ENCODE assay signal across 8 cellular contexts in the genomic region with DNA sequence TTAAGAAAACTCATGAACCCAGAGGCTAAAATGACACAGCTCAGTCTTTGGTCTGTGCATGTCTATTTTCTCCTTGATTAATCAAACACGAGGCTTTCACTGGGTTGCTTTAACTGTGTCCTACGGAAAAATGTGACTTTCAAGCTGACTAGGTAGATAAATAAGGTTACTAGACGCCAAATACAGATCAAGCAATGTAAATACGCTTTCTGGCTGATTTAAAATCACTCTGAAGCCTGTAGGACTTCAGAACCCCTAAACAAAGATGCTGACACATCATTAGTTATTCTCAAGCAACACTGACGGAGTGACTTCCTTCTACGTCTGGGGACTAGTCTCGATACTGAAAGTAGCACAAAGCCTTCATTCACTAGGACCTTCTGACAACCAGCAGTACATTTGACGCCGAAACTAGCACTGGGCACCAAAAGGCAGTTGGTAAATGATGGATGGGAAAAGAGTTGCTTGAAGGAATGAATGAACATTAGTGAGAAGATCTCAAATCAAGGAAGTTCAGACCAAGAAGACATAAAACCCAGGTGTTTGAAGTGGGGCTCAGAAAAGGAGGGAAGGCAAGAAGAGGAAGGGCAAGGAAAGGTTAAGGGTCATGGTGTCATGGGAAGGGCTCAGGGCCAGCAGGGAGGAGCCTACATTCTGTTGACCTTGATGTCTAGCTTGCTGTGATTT.
DNase-seq lines count a peak whose midpoint lies in the region; ATAC-seq and TF ChIP-seq lines count a peak whose summit lies in the region.

No MANE protein-coding gene starts in this region.

- WGBS in GM23248 (ENCODE audit: low coverage in 1 of 2, low lambda C conversion rate in 2 of 2, missing lambda C conversion rate in 2 of 2), 2 experiments = 71 to 72% methylated on average over 9 of the region's 9 CpGs

- no peaks in the 10 kb centered on the region for H3K79me2 ChIP-seq in GM23248 (ENCODE audit: insufficient read depth)

- in situ Hi-C loops in GM23248 (cut with MboI) = no loop called here

- no peaks in the 10 kb centered on the region for H3K4me1 ChIP-seq in GM23248 (ENCODE audit: insufficient read depth)

- H3K4me1 Mint-ChIP-seq in CD4-positive, alpha-beta T cell (ENCODE audit: low read depth) = peaks cover 17% of the 10 kb centered on the region
- H3K4me1 Mint-ChIP-seq in activated naive CD8-positive, alpha-beta T cell treated with anti-CD3 and anti-CD28 coated beads for 36 hours = peaks cover 12% of the 10 kb centered on the region
- peaks cover 10 to 13% of the 10 kb centered on the region in 2 donors for H3K4me1 Mint-ChIP-seq in natural killer cell treated with Interleukin-12 subunit alpha and Interleukin-12 subunit beta and Interleukin-15 and Interleukin-18, amount 100 ng/mL, for 72 hours (ENCODE audit: low read depth in 2 of 2)

- no peaks in the 10 kb centered on the region for H3K27me3 ChIP-seq in CD4-positive, alpha-beta T cell (ENCODE audit: control insufficient read depth, insufficient read depth, low read length)
- H3K27me3 ChIP-seq in GM23248 (replicated peaks; ENCODE audit: insufficient read depth) (no peaks in the 10 kb centered on the region), H7 (ENCODE audit: control insufficient read depth, insufficient read depth, low read length) (no peaks in the 10 kb centered on the region)

- H3K9me3 Mint-ChIP-seq in CD4-positive, alpha-beta T cell = no peaks in the 10 kb centered on the region
- H3K9me3 Mint-ChIP-seq in activated naive CD8-positive, alpha-beta T cell treated with anti-CD3 and anti-CD28 coated beads for 36 hours = no peaks in the 10 kb centered on the region
- H3K9me3 Mint-ChIP-seq in natural killer cell treated with Interleukin-12 subunit alpha and Interleukin-12 subunit beta and Interleukin-15 and Interleukin-18, amount 100 ng/mL, for 72 hours = peaks cover 3% of the 10 kb centered on the region

- H3K27ac Mint-ChIP-seq in CD4-positive, alpha-beta T cell = peak overlapping the region; percentile 84
- H3K27ac Mint-ChIP-seq in activated naive CD8-positive, alpha-beta T cell treated with anti-CD3 and anti-CD28 coated beads for 36 hours = peak overlapping the region; percentile 79
- peak overlapping the region; percentile 71 to 81 for H3K27ac Mint-ChIP-seq in natural killer cell treated with Interleukin-12 subunit alpha and Interleukin-12 subunit beta and Interleukin-15 and Interleukin-18, amount 100 ng/mL, for 72 hours

- no peaks in the 10 kb centered on the region for H3K9me3 ChIP-seq in CD4-positive, alpha-beta T cell (ENCODE audit: control insufficient read depth, low read length)
- H3K9me3 ChIP-seq in GM23248 (ENCODE audit: low read depth) = no peaks in the 10 kb centered on the region

- H3K4me3 ChIP-seq in GM23248 (no peak overlapping the region), H7 (ENCODE audit: insufficient read depth, low read depth, low read length) (no peak overlapping the region)

- CTCF ChIA-PET in CD4-positive, alpha-beta T cell (lab: Charles Lee) = interaction anchor here (0.5 kb wide), 1 partner anchor 10 kb away, joined by 3 read pairs; no protein-coding TSS in a partner anchor

- POLR2A ChIA-PET in CD4-positive, alpha-beta T cell (lab: Charles Lee) = interaction anchor here (0.7 to 5.7 kb wide), 5 partner anchors 15 to 73 kb away, joined by 3 to 55 read pairs (median 6); partner anchors contain the start of gene CDV3

- no peaks in the 10 kb centered on the region for H3F3A ChIP-seq in GM23248 (ENCODE audit: insufficient read depth)

- H3K9me2 ChIP-seq in GM23248 (ENCODE audit: insufficient read depth) = no peaks in the 10 kb centered on the region

- TF ChIP-seq CTCF in CD4-positive, alpha-beta T cell (IDR thresholded peaks at IDR 0.05) = no peak

- no peak overlapping the region for H3K9ac ChIP-seq in GM23248

- peak; percentile 96 for ATAC-seq in CD4-positive, alpha-beta T cell (ENCODE audit: poor library complexity)
- peak; percentile 97 for ATAC-seq in GM19351 (IDR thresholded peaks at IDR 0.05; ENCODE audit: unreplicated experiment)
- peak; percentile 92 for ATAC-seq in HG03378 (IDR thresholded peaks at IDR 0.05; ENCODE audit: unreplicated experiment)
- ATAC-seq in natural killer cell treated with Interleukin-12 subunit alpha and Interleukin-12 subunit beta and Interleukin-15 and Interleukin-18, amount 100 ng/mL, for 72 hours = peak; percentile 95

- H4K20me1 ChIP-seq in GM23248 (ENCODE audit: insufficient read depth) = no peaks in the 10 kb centered on the region

- no peak overlapping the region for H2AFZ ChIP-seq in GM23248

- peak overlapping the region; percentile 80 for H3K4me3 Mint-ChIP-seq in CD4-positive, alpha-beta T cell
- H3K4me3 Mint-ChIP-seq in activated naive CD8-positive, alpha-beta T cell treated with anti-CD3 and anti-CD28 coated beads for 36 hours = peak overlapping the region; percentile 69
- peak overlapping the region; percentile 78 for H3K4me3 Mint-ChIP-seq in natural killer cell treated with Interleukin-12 subunit alpha and Interleukin-12 subunit beta and Interleukin-15 and Interleukin-18, amount 100 ng/mL, for 72 hours

- intact Hi-C loops in CD4-positive, alpha-beta T cell (cut with DNase I, micrococcal nuclease) = loop anchor here in 1 of 2 experiments (2.0 to 5.0 kb wide), 2 partner anchors 18 to 66 kb away; partner anchors contain the start of gene CDV3
- intact Hi-C loops in posterior vena cava (cut with DNase I) = no loop called here

- peak in 4 of 10 experiments; percentile 9 to 19 (median 14) for DNase-seq in CD4-positive, alpha-beta T cell
- no peak for DNase-seq in activated naive CD8-positive, alpha-beta T cell treated with anti-CD3 and anti-CD28 coated beads for 36 hours
- DNase-seq in natural killer cell treated with Interleukin-12 subunit alpha and Interleukin-12 subunit beta and Interleukin-15 and Interleukin-18, amount 100 ng/mL, for 72 hours (ENCODE audit: low spot score) = no peak
- DNase-seq in posterior vena cava (ENCODE audit: low spot score) (no peak), GM23248 (no peak), H7 (no peak)

- H3K4me2 ChIP-seq in GM23248 (ENCODE audit: unreplicated experiment) = no peak overlapping the region

- H3K36me3 ChIP-seq in GM23248 (ENCODE audit: low read depth) (no peaks in the 10 kb centered on the region), H7 (replicated peaks; ENCODE audit: control insufficient read depth, insufficient read depth, low read length) (no peaks in the 10 kb centered on the region)

- no peaks in the 10 kb centered on the region for H3K36me3 Mint-ChIP-seq in CD4-positive, alpha-beta T cell (ENCODE audit: low read depth)
- H3K36me3 Mint-ChIP-seq in activated naive CD8-positive, alpha-beta T cell treated with anti-CD3 and anti-CD28 coated beads for 36 hours = no peaks in the 10 kb centered on the region
- H3K36me3 Mint-ChIP-seq in natural killer cell treated with Interleukin-12 subunit alpha and Interleukin-12 subunit beta and Interleukin-15 and Interleukin-18, amount 100 ng/mL, for 72 hours = no peaks in the 10 kb centered on the region

- no peaks in the 10 kb centered on the region for H3K27me3 Mint-ChIP-seq in CD4-positive, alpha-beta T cell
- no peaks in the 10 kb centered on the region for H3K27me3 Mint-ChIP-seq in activated naive CD8-positive, alpha-beta T cell treated with anti-CD3 and anti-CD28 coated beads for 36 hours
- peaks cover 0 to under 1% of the 10 kb centered on the region in 2 donors for H3K27me3 Mint-ChIP-seq in natural killer cell treated with Interleukin-12 subunit alpha and Interleukin-12 subunit beta and Interleukin-15 and Interleukin-18, amount 100 ng/mL, for 72 hours

- no peak overlapping the region for H3K27ac ChIP-seq in CD4-positive, alpha-beta T cell (ENCODE audit: low read depth, low read length)
- no peak overlapping the region for H3K27ac ChIP-seq in GM23248
